In the genomic region with DNA sequence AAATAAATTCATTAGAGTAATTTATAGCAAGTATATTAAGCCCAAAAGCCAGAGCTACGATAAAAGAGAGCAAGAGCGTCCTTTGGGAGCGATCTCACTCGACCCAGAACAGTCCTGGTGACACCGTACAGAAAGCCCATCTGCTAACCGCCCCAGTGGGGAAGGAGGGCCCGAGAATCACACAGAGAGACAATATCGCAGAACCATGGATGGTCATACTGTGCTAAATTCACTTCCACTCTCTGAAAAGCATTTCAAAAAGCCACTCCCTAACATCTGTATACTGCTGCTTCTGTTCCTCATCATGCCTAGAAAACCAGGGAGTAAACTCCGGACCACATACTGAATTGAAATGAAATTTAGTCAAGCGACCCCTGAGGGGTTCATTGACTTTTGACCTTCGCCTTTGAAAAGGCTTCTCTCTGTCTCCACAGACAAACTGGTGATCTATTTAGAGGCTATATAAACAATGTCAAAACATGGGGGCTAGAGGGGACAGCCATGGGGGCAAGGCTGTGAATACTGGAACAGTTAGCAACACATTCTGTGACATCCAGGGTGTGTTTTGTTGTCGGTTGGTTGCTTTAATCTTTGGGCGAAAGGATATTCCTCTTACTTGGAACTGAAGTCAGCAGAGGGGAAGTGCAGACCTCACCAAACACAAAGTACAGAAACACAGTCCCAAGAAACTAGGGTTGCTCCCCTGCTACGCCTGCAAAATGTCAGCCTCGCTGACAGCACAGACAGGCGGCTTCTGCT, we compare ENCODE assay signal across 14 cellular contexts.
DNase-seq lines count a peak whose midpoint lies in the region; ATAC-seq, FAIRE-seq and TF ChIP-seq lines count a peak whose summit lies in the region.
"Had no signal": no experiment of that assay in that cellular context is flagged by ENCODE, and none has a peak within 500 bp of the region (broad histone marks: within the 10 kb centered on the region; RNA-seq: fewer than 3 reads in every experiment).

No MANE protein-coding gene starts in this region.

- H3K36me3 ChIP-seq in H1 (ENCODE audit: control insufficient read depth in 2 of 4, insufficient read depth in 4 of 4, low read length in 3 of 4) (no peaks in the 10 kb centered on the region; a peak in 1 of 8 replicates), kidney (ENCODE audit: control insufficient read depth in 1 of 2, insufficient read depth in 2 of 2, low read length in 2 of 2) (no peaks in the 10 kb centered on the region), suprapubic skin (no peaks in the 10 kb centered on the region)
- H3K36me3 ChIP-seq: vagina had no signal

- H3K79me1 ChIP-seq in H1 (ENCODE audit: low read depth, low read length), result no peaks in the 10 kb centered on the region

- intact Hi-C loops in kidney (cut with DNase I), result no loop called here

- no peak overlapping the region for H2BK12ac ChIP-seq in H1 (ENCODE audit: low read depth, low read length)

- no peak overlapping the region for H2AK5ac ChIP-seq in H1 (ENCODE audit: low read depth, low read length)

- H3K23ac ChIP-seq in H1 (ENCODE audit: insufficient read length), result no peak overlapping the region

- TF ChIP-seq EP300 in H1 (IDR thresholded peaks at IDR 0.05; ENCODE audit: borderline replicate concordance in 1 of 2, low read depth in 2 of 2, low read length in 2 of 2) (no peak), suprapubic skin (IDR thresholded peaks at IDR 0.05) (no peak)

- no peak for TF ChIP-seq POLR2A in H1 (IDR thresholded peaks at IDR 0.05; ENCODE audit: control extremely low read depth in 1 of 2, low read depth in 2 of 2, low read length in 2 of 2)
- no peak for TF ChIP-seq POLR2A in suprapubic skin (IDR thresholded peaks at IDR 0.05)

- TF ChIP-seq RAD21 in H1 (IDR thresholded peaks at IDR 0.05 in 1 of 2, conservative IDR thresholded peaks at IDR 0.05 in 1 of 2; ENCODE audit: low read depth in 2 of 2, low read length in 2 of 2), result no peak

- H3K9ac ChIP-seq in H1 (replicated peaks in 1 of 4; ENCODE audit: extremely low read depth in 1 of 4, low read depth in 3 of 4, low read length in 3 of 4), result no peak overlapping the region
- no peak overlapping the region for H3K9ac ChIP-seq in kidney (ENCODE audit: low read length in 2 of 2)

- H3K4me1 ChIP-seq in H1 (replicated peaks in 1 of 4; ENCODE audit: control insufficient read depth in 3 of 4, insufficient read depth in 4 of 4, low read length in 3 of 4) (peaks cover 0 to 12% (median 3%) of the 10 kb centered on the region in 4 experiments; a peak in 2 of 7 replicates), kidney (ENCODE audit: control insufficient read depth in 1 of 2, insufficient read depth in 1 of 2, low read depth in 1 of 2, low read length in 2 of 2) (peaks cover 2 to 5% of the 10 kb centered on the region in 2 donors), suprapubic skin (peaks cover 11% of the 10 kb centered on the region)

- no peak overlapping the region for H3K56ac ChIP-seq in H1 (replicated peaks; ENCODE audit: insufficient read length, low read depth, low read length)

- TF ChIP-seq CTCF in H1 (IDR thresholded peaks at IDR 0.05; ENCODE audit: control extremely low read depth in 1 of 3, insufficient read depth in 1 of 3, low read depth in 1 of 3, low read length in 3 of 3), result no peak
- no peak for TF ChIP-seq CTCF in kidney (IDR thresholded peaks at IDR 0.05; ENCODE audit: borderline replicate concordance, extremely low read depth, insufficient read depth)
- TF ChIP-seq CTCF in omental fat pad (IDR thresholded peaks at IDR 0.05), result no peak
- no peak for TF ChIP-seq CTCF in suprapubic skin (IDR thresholded peaks at IDR 0.05)

- H3K4me3 ChIP-seq in H1 (ENCODE audit: extremely low read depth in 1 of 4, insufficient read depth in 2 of 4, low read depth in 3 of 4, low read length in 4 of 4) (no peak overlapping the region), kidney (ENCODE audit: low read length in 2 of 2) (no peak overlapping the region), suprapubic skin (no peak overlapping the region)
- H3K4me3 ChIP-seq: vagina had no signal

- CTCF ChIA-PET in H1 (lab: Charles Lee; ENCODE audit: partially characterized antibody), result interaction anchor here (0.7 to 1.2 kb wide), 2 partner anchors 10 to 87 kb away, joined by 3 read pairs; no protein-coding TSS in a partner anchor

- H4K91ac ChIP-seq in H1 (replicated peaks; ENCODE audit: insufficient read length, low read length), result no peak overlapping the region

- H4K8ac ChIP-seq in H1 (ENCODE audit: extremely low read depth, insufficient read depth, low read length), result no peak overlapping the region

- no peak overlapping the region for H2BK20ac ChIP-seq in H1 (ENCODE audit: low read length)

- H2BK15ac ChIP-seq in H1 (ENCODE audit: low read length), result no peak overlapping the region

- H3K9me3 ChIP-seq in H1 (ENCODE audit: insufficient read depth in 2 of 2, low read depth in 1 of 2, low read length in 1 of 2), result no peaks in the 10 kb centered on the region; a peak in 1 of 4 replicates
- H3K9me3 ChIP-seq in kidney (ENCODE audit: control insufficient read depth in 1 of 2, low read length in 2 of 2), result peaks cover 0 to 7% of the 10 kb centered on the region in 2 donors
- H3K9me3 ChIP-seq in suprapubic skin, result no peaks in the 10 kb centered on the region
- H3K9me3 ChIP-seq: vagina had no signal

- no peak overlapping the region for H3K4ac ChIP-seq in H1 (replicated peaks; ENCODE audit: insufficient read length, low read depth, low read length)

- H2AFZ ChIP-seq in H1 (ENCODE audit: low read length), result no peak overlapping the region

- H3K23me2 ChIP-seq in H1 (ENCODE audit: low read depth, low read length), result no peaks in the 10 kb centered on the region

- ATAC-seq in omental fat pad (ENCODE audit: low FRiP score) (peak; percentile 68), GM19395 (IDR thresholded peaks at IDR 0.05; ENCODE audit: unreplicated experiment) (no peak), HG02610 (IDR thresholded peaks at IDR 0.05; ENCODE audit: unreplicated experiment) (no peak)

- POLR2A ChIA-PET in H1 (lab: Charles Lee; ENCODE audit: partially characterized antibody), result no interaction called here

- peak; percentile 57 for FAIRE-seq in H1 (lab: Jason Lieb, UNC)
- no peak for FAIRE-seq in kidney (lab: Jason Lieb, UNC)
- FAIRE-seq: endothelial cell of umbilical vein had no signal

- H4K5ac ChIP-seq in H1 (ENCODE audit: insufficient read length, low read depth, low read length), result no peak overlapping the region

- H3K27me3 ChIP-seq in H1 (replicated peaks in 1 of 4; ENCODE audit: control insufficient read depth in 3 of 4, extremely low read depth in 1 of 4, insufficient read depth in 3 of 4, low read length in 3 of 4), result no peaks in the 10 kb centered on the region
- H3K27me3 ChIP-seq in suprapubic skin, result no peaks in the 10 kb centered on the region
- H3K27me3 ChIP-seq: vagina had no signal

- no peak overlapping the region for H2BK120ac ChIP-seq in H1 (replicated peaks; ENCODE audit: low read depth, low read length)

- H3K18ac ChIP-seq in H1 (ENCODE audit: extremely low read depth, low read length), result no peak overlapping the region

- H2BK5ac ChIP-seq in H1 (ENCODE audit: low read depth, low read length), result no peak overlapping the region

- WGBS in H1 (ENCODE audit: extremely low coverage in 1 of 2, insufficient coverage in 1 of 2, insufficient read length in 1 of 2, insufficient replicate concordance in 2 of 2, low coverage in 1 of 2, low lambda C conversion rate in 2 of 2, missing lambda C conversion rate in 1 of 2), 2 experiments, result 86% methylated on average over 16 of the region's 16 CpGs; no CpG with 5 or more reads in 1 of the 2 experiments
- WGBS in suprapubic skin, result 81% methylated on average over 16 of the region's 16 CpGs

- DNase-seq in H1 (ENCODE audit: low read depth in 1 of 2, low spot score in 2 of 2) (no peak), kidney (peak; percentile 52), omental fat pad (ENCODE audit: low spot score) (no peak), suprapubic skin (ENCODE audit: low spot score in 2 of 2) (no peak), NCI-H524 treated with DMSO at 0.1 percent for 48 hours (lab: John Stamatoyannopoulos, UW) (no peak)
- DNase-seq: activated B cell treated with CpG ODN at 0.5 μM for 24 hours; activated CD8-positive, alpha-beta memory T cell treated with anti-CD3 and anti-CD28 coated beads, Interleukin-2, amount 50 U/mL, for 4 hours; CD4-positive, alpha-beta T cell; hippocampal formation; stimulated activated CD4-positive, alpha-beta T cell treated with anti-CD3 and anti-CD28 coated beads, Interleukin-4, amount 100 ng/mL, for 1 hour had no signal

- H3K27ac ChIP-seq in H1 (ENCODE audit: low read depth, low read length), result no peak overlapping the region
- H3K27ac ChIP-seq in kidney (ENCODE audit: low read depth in 2 of 2, low read length in 2 of 2), result no peak overlapping the region
- H3K27ac ChIP-seq in suprapubic skin, result no peak overlapping the region
- H3K27ac ChIP-seq: vagina had no signal

- H3K4me2 ChIP-seq in H1 (ENCODE audit: insufficient read depth in 1 of 2, low read depth in 2 of 2, low read length in 2 of 2), result no peak overlapping the region

- H4K20me1 ChIP-seq in H1 (replicated peaks in 1 of 2; ENCODE audit: control insufficient read depth in 1 of 2, insufficient read depth in 2 of 2, low read length in 2 of 2), result no peaks in the 10 kb centered on the region

- H3K79me2 ChIP-seq in H1 (ENCODE audit: control insufficient read depth in 1 of 2, insufficient read depth in 2 of 2, low read length in 2 of 2), result no peaks in the 10 kb centered on the region

- no peak overlapping the region for H3K14ac ChIP-seq in H1 (ENCODE audit: insufficient read length)

TF ChIP-seq in H1, 55 proteins besides CTCF, POLR2A, EP300 and RAD21 (continues in another document):
- TF ChIP-seq TCF12 (IDR thresholded peaks at IDR 0.05; ENCODE audit: low read depth, low read length), result no peak
- TF ChIP-seq NANOG (IDR thresholded peaks at IDR 0.05; ENCODE audit: insufficient read depth, low read depth, low read length, poor library complexity, severe bottlenecking), result no peak
- TF ChIP-seq, protein P1, sequence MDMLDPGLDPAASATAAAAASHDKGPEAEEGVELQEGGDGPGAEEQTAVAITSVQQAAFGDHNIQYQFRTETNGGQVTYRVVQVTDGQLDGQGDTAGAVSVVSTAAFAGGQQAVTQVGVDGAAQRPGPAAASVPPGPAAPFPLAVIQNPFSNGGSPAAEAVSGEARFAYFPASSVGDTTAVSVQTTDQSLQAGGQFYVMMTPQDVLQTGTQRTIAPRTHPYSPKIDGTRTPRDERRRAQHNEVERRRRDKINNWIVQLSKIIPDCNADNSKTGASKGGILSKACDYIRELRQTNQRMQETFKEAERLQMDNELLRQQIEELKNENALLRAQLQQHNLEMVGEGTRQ (IDR thresholded peaks at IDR 0.05; ENCODE audit: low read length), result no peak
- TF ChIP-seq TBP (IDR thresholded peaks at IDR 0.05; ENCODE audit: low read depth, low read length), result no peak
- no peak for TF ChIP-seq RXRA (IDR thresholded peaks at IDR 0.05; ENCODE audit: insufficient read depth, low read depth, low read length)
- TF ChIP-seq ZNF274 (IDR thresholded peaks at IDR 0.05; ENCODE audit: borderline replicate concordance, extremely low read depth, low read length), result no peak
- TF ChIP-seq BRCA1 (IDR thresholded peaks at IDR 0.05; ENCODE audit: low read depth, low read length), result no peak
- no peak for TF ChIP-seq SIRT6 (IDR thresholded peaks at IDR 0.05; ENCODE audit: low read length)
- no peak for TF ChIP-seq MAFK (IDR thresholded peaks at IDR 0.05; ENCODE audit: low read depth, low read length)
